In genomic region chr20:34949120-34949519, GRCh38 we compare ENCODE assay signal across 1 cellular context.
TF ChIP-seq lines count a peak whose summit lies in the region.

No MANE protein-coding gene starts in this region.

TF ChIP-seq in K562, 482 proteins besides CTCF, POLR2A, EP300 and RAD21:
- TF ChIP-seq, protein P1, sequence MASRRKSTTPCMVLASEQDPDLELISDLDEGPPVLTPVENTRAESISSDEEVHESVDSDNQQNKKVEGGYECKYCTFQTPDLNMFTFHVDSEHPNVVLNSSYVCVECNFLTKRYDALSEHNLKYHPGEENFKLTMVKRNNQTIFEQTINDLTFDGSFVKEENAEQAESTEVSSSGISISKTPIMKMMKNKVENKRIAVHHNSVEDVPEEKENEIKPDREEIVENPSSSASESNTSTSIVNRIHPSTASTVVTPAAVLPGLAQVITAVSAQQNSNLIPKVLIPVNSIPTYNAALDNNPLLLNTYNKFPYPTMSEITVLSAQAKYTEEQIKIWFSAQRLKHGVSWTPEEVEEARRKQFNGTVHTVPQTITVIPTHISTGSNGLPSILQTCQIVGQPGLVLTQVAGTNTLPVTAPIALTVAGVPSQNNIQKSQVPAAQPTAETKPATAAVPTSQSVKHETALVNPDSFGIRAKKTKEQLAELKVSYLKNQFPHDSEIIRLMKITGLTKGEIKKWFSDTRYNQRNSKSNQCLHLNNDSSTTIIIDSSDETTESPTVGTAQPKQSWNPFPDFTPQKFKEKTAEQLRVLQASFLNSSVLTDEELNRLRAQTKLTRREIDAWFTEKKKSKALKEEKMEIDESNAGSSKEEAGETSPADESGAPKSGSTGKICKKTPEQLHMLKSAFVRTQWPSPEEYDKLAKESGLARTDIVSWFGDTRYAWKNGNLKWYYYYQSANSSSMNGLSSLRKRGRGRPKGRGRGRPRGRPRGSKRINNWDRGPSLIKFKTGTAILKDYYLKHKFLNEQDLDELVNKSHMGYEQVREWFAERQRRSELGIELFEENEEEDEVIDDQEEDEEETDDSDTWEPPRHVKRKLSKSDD (conservative IDR thresholded peaks at IDR 0.05; ENCODE audit: low read length): no peak
- TF ChIP-seq FOXK2 (conservative IDR thresholded peaks at IDR 0.05 in 1 of 2, IDR thresholded peaks at IDR 0.05 in 1 of 2; ENCODE audit: low read depth in 2 of 2): no peak
- no peak for TF ChIP-seq ZNF23 (CRISPR knock-in tag; IDR thresholded peaks at IDR 0.05)
- no peak for TF ChIP-seq POLR3G (IDR thresholded peaks at IDR 0.05; ENCODE audit: extremely low read depth, insufficient read length, insufficient replicate concordance)
- no peak for TF ChIP-seq NR2F6 (CRISPR knock-in tag; IDR thresholded peaks at IDR 0.05)
- TF ChIP-seq CBX2 (IDR thresholded peaks at IDR 0.05; ENCODE audit: insufficient read depth, low read length, poor library complexity, severe bottlenecking): no peak
